In genomic region chr15:71278989-71279756, GRCh38 we compare ENCODE assay signal across 1 cellular context.
TF ChIP-seq lines count a peak whose summit lies in the region.

No MANE protein-coding gene starts in this region.

TF ChIP-seq in GM23338, 12 proteins besides CTCF, POLR2A, EP300 and RAD21 (continued from another document):
- TF ChIP-seq ZNF462 (CRISPR knock-in tag; IDR thresholded peaks at IDR 0.05), result no peak
- no peak for TF ChIP-seq CREB1 (CRISPR knock-in tag; IDR thresholded peaks at IDR 0.05; ENCODE audit: low read depth)
- TF ChIP-seq JUNB (IDR thresholded peaks at IDR 0.05; ENCODE audit: unreplicated experiment), result no peak
